In the genomic region with DNA sequence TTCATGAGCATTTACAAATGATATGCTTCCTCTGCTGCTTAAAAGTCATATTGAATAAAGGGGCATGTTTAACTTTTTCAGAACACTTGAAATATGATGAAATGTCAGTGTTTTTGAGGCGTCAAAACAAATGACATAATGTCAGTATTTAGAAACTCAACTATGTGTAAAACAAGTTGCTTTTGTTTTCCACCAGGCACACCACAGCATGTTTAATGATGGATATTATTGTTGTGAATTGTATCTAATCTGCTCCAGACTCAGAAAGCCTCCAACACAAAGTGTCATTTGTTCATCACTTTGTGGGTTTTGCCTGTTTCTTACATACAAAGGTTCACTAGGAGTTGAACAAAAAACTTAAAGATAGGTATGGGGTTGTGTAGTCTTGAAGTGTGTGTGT, we compare ENCODE assay signal across 14 cellular contexts.
DNase-seq lines count a peak whose midpoint lies in the region; TF ChIP-seq lines count a peak whose summit lies in the region.
"Had no signal": no experiment of that assay in that cellular context is flagged by ENCODE, and none has a peak within 500 bp of the region (broad histone marks: within the 10 kb centered on the region; RNA-seq: fewer than 3 reads in every experiment).

No MANE protein-coding gene starts in this region.

- H3K9me3 ChIP-seq in Karpas-422 (ENCODE audit: low read length), result no peaks in the 10 kb centered on the region
- H3K9me3 ChIP-seq in testis, result no peaks in the 10 kb centered on the region
- H3K9me3 ChIP-seq in mesenchymal stem cell (ENCODE audit: control insufficient read depth, low read length), result no peaks in the 10 kb centered on the region

- intact Hi-C loops in testis (cut with DNase I; ENCODE audit: low total_unique reads), result no loop called here

- no peak for TF ChIP-seq CTCF in AG10803 (conservative IDR thresholded peaks at IDR 0.05; ENCODE audit: low read length)
- no peak for TF ChIP-seq CTCF in testis (IDR thresholded peaks at IDR 0.05)

- no peaks in the 10 kb centered on the region for H3K79me1 ChIP-seq in mesenchymal stem cell (replicated peaks; ENCODE audit: low read length, poor library complexity, severe bottlenecking)

- H3K18ac ChIP-seq in mesenchymal stem cell (ENCODE audit: low read depth in 1 of 2, low read length in 2 of 2), result no peak overlapping the region

- 55 to 81% methylated on average over 1 of the region's 1 CpG for WGBS in testis, 2 donors
- WGBS in mesenchymal stem cell, result no CpG with 5 or more reads among the region's 1 CpG

- no peak overlapping the region for H2AK5ac ChIP-seq in mesenchymal stem cell (ENCODE audit: low read length, severe bottlenecking)

- no peak overlapping the region for H2BK15ac ChIP-seq in mesenchymal stem cell (ENCODE audit: low read depth, poor library complexity, severe bottlenecking)

- no peaks in the 10 kb centered on the region for H4K20me1 ChIP-seq in Karpas-422 (ENCODE audit: insufficient read depth, low read depth, low read length)

- H2BK5ac ChIP-seq in mesenchymal stem cell (ENCODE audit: low read depth, low read length, poor library complexity, severe bottlenecking), result no peak overlapping the region

- no peak overlapping the region for H2BK12ac ChIP-seq in mesenchymal stem cell (ENCODE audit: low read length in 2 of 2)

- H3K27ac ChIP-seq in Karpas-422 (ENCODE audit: low read length), result no peak overlapping the region
- no peak overlapping the region for H3K27ac ChIP-seq in testis
- no peak overlapping the region for H3K27ac ChIP-seq in mesenchymal stem cell (ENCODE audit: low read length, poor library complexity, severe bottlenecking)
- H3K27ac ChIP-seq: HL-60 had no signal

- TF ChIP-seq POLR2A in testis (IDR thresholded peaks at IDR 0.05), result no peak

- no peak overlapping the region for H2BK120ac ChIP-seq in mesenchymal stem cell (ENCODE audit: low read depth, low read length)

- H4K8ac ChIP-seq in mesenchymal stem cell (ENCODE audit: low read length), result no peak overlapping the region

- no peaks in the 10 kb centered on the region for H3K4me1 ChIP-seq in Karpas-422 (ENCODE audit: low read length)
- peaks cover 2% of the 10 kb centered on the region for H3K4me1 ChIP-seq in testis
- no peaks in the 10 kb centered on the region for H3K4me1 ChIP-seq in mesenchymal stem cell (ENCODE audit: control insufficient read depth, insufficient read depth, low read depth, low read length)

- H3K4ac ChIP-seq in mesenchymal stem cell (ENCODE audit: low read depth in 1 of 2, low read length in 2 of 2), result no peak overlapping the region

- H3K9ac ChIP-seq in Karpas-422 (ENCODE audit: low read length) (no peak overlapping the region), mesenchymal stem cell (ENCODE audit: low read length) (no peak overlapping the region)

- peak; percentile 3 for DNase-seq in AG10803 (ENCODE audit: low read depth)
- peak; percentile 26 for DNase-seq in Karpas-422
- peak; percentile 38 for DNase-seq in inferior parietal cortex (ENCODE audit: extremely low spot score)
- DNase-seq in testis, result peak; percentile 27
- DNase-seq in mesenchymal stem cell, result no peak
- no peak for DNase-seq in NCI-H2227 (lab: John Stamatoyannopoulos, UW; ENCODE audit: unreplicated experiment)
- no peak for DNase-seq in NCI-H2196 treated with DMSO at 0.1 percent for 48 hours (lab: John Stamatoyannopoulos, UW; ENCODE audit: unreplicated experiment)
- DNase-seq: CD8-positive, alpha-beta memory T cell; DMS53; HCEC 1CT; Kasumi-1 had no signal

- H3K79me2 ChIP-seq in Karpas-422 (ENCODE audit: low read length), result no peaks in the 10 kb centered on the region

- no peak overlapping the region for H3K23ac ChIP-seq in mesenchymal stem cell (ENCODE audit: low read length in 2 of 2)

- no peak overlapping the region for H3K14ac ChIP-seq in mesenchymal stem cell (ENCODE audit: low read length in 2 of 2)

- no peaks in the 10 kb centered on the region for H3K9me2 ChIP-seq in Karpas-422 (replicated peaks; ENCODE audit: insufficient read depth, low read length)

- H3K36me3 ChIP-seq in Karpas-422 (ENCODE audit: insufficient read depth, low read length), result no peaks in the 10 kb centered on the region
- H3K36me3 ChIP-seq in testis (ENCODE audit: low read depth, missing control alignments), result no peaks in the 10 kb centered on the region
- no peaks in the 10 kb centered on the region for H3K36me3 ChIP-seq in mesenchymal stem cell (ENCODE audit: control insufficient read depth in 1 of 2, insufficient read depth in 2 of 2, low read depth in 1 of 2, low read length in 2 of 2)

- no peak overlapping the region for H3K4me2 ChIP-seq in Karpas-422 (ENCODE audit: low read depth, low read length, poor library complexity, severe bottlenecking)
- no peak overlapping the region for H3K4me2 ChIP-seq in mesenchymal stem cell (ENCODE audit: low read length, poor library complexity, severe bottlenecking)

- no peaks in the 10 kb centered on the region for H3K27me3 ChIP-seq in Karpas-422 (ENCODE audit: low read length)
- no peaks in the 10 kb centered on the region for H3K27me3 ChIP-seq in testis
- H3K27me3 ChIP-seq in mesenchymal stem cell (ENCODE audit: control insufficient read depth in 1 of 2, insufficient read depth in 1 of 2, low read length in 2 of 2), result no peaks in the 10 kb centered on the region

- H2AFZ ChIP-seq in Karpas-422 (ENCODE audit: low read length) (no peak overlapping the region), mesenchymal stem cell (ENCODE audit: low read depth, low read length) (no peak overlapping the region)

- no peak overlapping the region for H3K4me3 ChIP-seq in AG10803 (ENCODE audit: low read length)
- H3K4me3 ChIP-seq in Karpas-422 (ENCODE audit: low read length), result no peak overlapping the region
- no peak overlapping the region for H3K4me3 ChIP-seq in testis
- H3K4me3 ChIP-seq in mesenchymal stem cell (ENCODE audit: insufficient read depth in 1 of 2, low read depth in 1 of 2, low read length in 2 of 2), result no peak overlapping the region
- H3K4me3 ChIP-seq: GM12878, K562 had no signal

- H4K91ac ChIP-seq in mesenchymal stem cell (ENCODE audit: low read length), result no peak overlapping the region

Comparison
In these comparisons a context has a peak if more than half of its experiments do, and no peak if none do; other contexts are left out.
1. DNase-seq: peak in AG10803 (single experiment), Karpas-422 (single experiment), inferior parietal cortex (single experiment) and testis (single experiment); none in mesenchymal stem cell (single experiment), NCI-H2227 (single experiment) and NCI-H2196 treated with DMSO at 0.1 percent for 48 hours (single experiment).